In the genomic region with DNA sequence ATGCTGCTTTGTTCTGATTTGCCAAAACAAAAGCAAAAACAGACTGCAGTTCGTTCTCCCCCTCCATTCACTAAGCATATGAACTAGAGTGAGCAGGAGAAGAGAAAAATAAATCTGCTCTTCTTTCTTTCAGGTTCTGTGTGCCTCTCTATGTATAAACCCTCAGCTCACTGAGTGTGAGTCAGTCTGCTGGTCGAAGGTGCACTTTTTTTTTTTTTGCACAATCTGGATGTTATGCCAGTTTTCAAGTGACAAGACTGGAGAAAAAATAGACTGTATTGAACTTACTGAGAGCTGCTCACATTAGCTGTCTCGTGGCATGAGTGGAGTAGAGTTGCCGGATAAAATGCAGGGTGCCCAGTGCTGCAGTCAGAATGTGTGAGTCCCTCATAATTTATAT, we compare ENCODE assay signal across 14 cellular contexts.
"Had no signal": no experiment of that assay in that cellular context is flagged by ENCODE, and none has a peak within 500 bp of the region (broad histone marks: within the 10 kb centered on the region; RNA-seq: fewer than 3 reads in every experiment).

No MANE protein-coding gene starts in this region.

- H3K9me3 Mint-ChIP-seq: stimulated activated memory B cell treated with anti-CD40 and anti-IgM and Interleukin-4, amounts not matched to agents 10 μg/mL and 1 μg/mL and 100 μg/mL, for 72 hours had no signal

- H3K9me3 ChIP-seq: gastrocnemius medialis, heart left ventricle, left ventricle myocardium inferior, sigmoid colon, upper lobe of right lung had no signal

- H3K4me3 ChIP-seq: gastrocnemius medialis, heart left ventricle, left ventricle myocardium inferior, sigmoid colon, spleen, upper lobe of right lung had no signal

- H3K36me3 ChIP-seq: gastrocnemius medialis, heart left ventricle, left ventricle myocardium inferior, sigmoid colon, spleen, upper lobe of right lung had no signal

- H3K27me3 ChIP-seq: gastrocnemius medialis, sigmoid colon, spleen, upper lobe of right lung had no signal

- H3K27me3 Mint-ChIP-seq: activated naive CD8-positive, alpha-beta T cell; effector memory CD8-positive, alpha-beta T cell; stimulated activated memory B cell treated with anti-CD40 and anti-IgM and Interleukin-4, amounts not matched to agents 10 μg/mL and 1 μg/mL and 100 μg/mL, for 72 hours had no signal

- H3K27ac ChIP-seq: epithelial cell of prostate, gastrocnemius medialis, heart left ventricle, left ventricle myocardium inferior, sigmoid colon, spleen, upper lobe of right lung had no signal

- H3K4me1 Mint-ChIP-seq: stimulated activated memory B cell treated with anti-CD40 and anti-IgM and Interleukin-4, amounts not matched to agents 10 μg/mL and 1 μg/mL and 100 μg/mL, for 72 hours had no signal

- H3K4me1 ChIP-seq: gastrocnemius medialis, heart left ventricle, left ventricle myocardium inferior, sigmoid colon, spleen, upper lobe of right lung had no signal

- H3K27ac Mint-ChIP-seq: activated naive CD8-positive, alpha-beta T cell; effector memory CD8-positive, alpha-beta T cell; stimulated activated memory B cell treated with anti-CD40 and anti-IgM and Interleukin-4, amounts not matched to agents 10 μg/mL and 1 μg/mL and 100 μg/mL, for 72 hours had no signal

- H3K4me3 Mint-ChIP-seq: activated naive CD8-positive, alpha-beta T cell; effector memory CD8-positive, alpha-beta T cell; stimulated activated memory B cell treated with anti-CD40 and anti-IgM and Interleukin-4, amounts not matched to agents 10 μg/mL and 1 μg/mL and 100 μg/mL, for 72 hours had no signal

- DNase-seq: activated CD4-positive, alpha-beta T cell treated with anti-CD3 and anti-CD28 coated beads, Interleukin-2, amount 50 U/mL, for 4 hours; activated gamma-delta T cell treated with Interleukin-2 at 50 U/mL for 16 hours; effector memory CD8-positive, alpha-beta T cell; gastrocnemius medialis; heart left ventricle; left ventricle myocardium inferior; sigmoid colon; spleen; stimulated activated CD4-positive, alpha-beta T cell treated with anti-CD3 and anti-CD28 coated beads, Interleukin-4, amount 100 ng/mL, for 4 hours; T1000; upper lobe of right lung had no signal

- ATAC-seq: effector memory CD8-positive, alpha-beta T cell; gastrocnemius medialis; heart left ventricle; stimulated activated memory B cell treated with anti-CD40 and anti-IgM and Interleukin-4, amounts not matched to agents 10 μg/mL and 1 μg/mL and 100 μg/mL, for 72 hours; upper lobe of right lung had no signal
